ENCODE assay signal across 11 cellular contexts in genomic region chr7:90312745-90313144, GRCh38. TPM values are rescaled to one million over a fixed set of nuclear protein-coding genes. Genes with fewer than 3 reads are reported as not detected.
DNase-seq lines count a peak whose midpoint lies in the region; ATAC-seq and TF ChIP-seq lines count a peak whose summit lies in the region.
"Had no signal": no experiment of that assay in that cellular context is flagged by ENCODE, and none has a peak within 500 bp of the region (broad histone marks: within the 10 kb centered on the region; RNA-seq: fewer than 3 reads in every experiment).

No MANE protein-coding gene starts in this region.

- no peak overlapping the region for H3K27ac ChIP-seq in right lobe of liver
- H3K27ac ChIP-seq: neutrophil had no signal

- H3K27me3 ChIP-seq in right lobe of liver = no peaks in the 10 kb centered on the region

- ATAC-seq in right lobe of liver = peak in 1 of 4 donors; percentile 30
- ATAC-seq in HG03378 (IDR thresholded peaks at IDR 0.05; ENCODE audit: unreplicated experiment) = no peak

- 72% methylated on average over 2 of the region's 2 CpGs for WGBS in right lobe of liver (ENCODE audit: insufficient coverage, low coverage, low lambda C conversion rate, missing lambda C conversion rate)

- no peaks in the 10 kb centered on the region for H3K4me1 ChIP-seq in right lobe of liver

- in situ Hi-C loops in astrocyte of the cerebellum (cut with HindIII; ENCODE audit: low sequenced_read_pairs) = no loop called here

- TF ChIP-seq POLR2A in right lobe of liver (IDR thresholded peaks at IDR 0.05) = no peak

- TF ChIP-seq CTCF in astrocyte of the cerebellum (IDR thresholded peaks at IDR 0.05; ENCODE audit: low read depth, low read length, missing control alignments) = peak; percentile 21
- TF ChIP-seq CTCF in right lobe of liver (IDR thresholded peaks at IDR 0.05) = peak; percentile 21 to 35 (median 32)

- peaks cover 0 to 3% (median 0%) of the 10 kb centered on the region in 4 donors for H3K36me3 ChIP-seq in right lobe of liver
- H3K36me3 ChIP-seq: neutrophil had no signal

- DNase-seq in GM03348 (ENCODE audit: low spot score) (peak; percentile 21), Kasumi-1 (lab: John Stamatoyannopoulos, UW) (peak; percentile 6 to 31), astrocyte of the cerebellum (ENCODE audit: low read depth) (peak; percentile 5), right lobe of liver (no peak), NCI-H2107 (lab: John Stamatoyannopoulos, UW) (no peak), SKM-1 (lab: John Stamatoyannopoulos, UW; ENCODE audit: unreplicated experiment) (no peak), NCI-H526 treated with DMSO at 0.1 percent for 48 hours (lab: John Stamatoyannopoulos, UW) (no peak)
- DNase-seq: activated CD4-positive, alpha-beta T cell treated with anti-CD3 and anti-CD28 coated beads, Interleukin-2, amount 10 ng/mL, durations not matched to agents 7 days and 5 days; aorta had no signal

- intact Hi-C loops in right lobe of liver (cut with DNase I) = no loop called here

- no peaks in the 10 kb centered on the region for H3K9me3 ChIP-seq in right lobe of liver
- H3K9me3 ChIP-seq: neutrophil had no signal

- H3K4me3 ChIP-seq in astrocyte of the cerebellum (ENCODE audit: low read depth, low read length) = no peak overlapping the region
- no peak overlapping the region for H3K4me3 ChIP-seq in right lobe of liver

RNA-seq across cellular contexts. Expression of gene FAM237B, which starts 8.4 kb away (rescaled TPM):
- not detected for total RNA-seq in right lobe of liver
- total RNA-seq: activated CD4-positive, alpha-beta T cell treated with anti-CD3 and anti-CD28 coated beads, Interleukin-2, amount 10 ng/mL, durations not matched to agents 7 days and 5 days; aorta had no signal

RNA-seq across cellular contexts. Expression of gene GTPBP10, which starts 33.8 kb away (rescaled TPM):
- 10 to 100 TPM; 16.1 to 21.8 (median 18.7) TPM for total RNA-seq in right lobe of liver

Comparison
In these comparisons a context has a peak if more than half of its experiments do, and no peak if none do; other contexts are left out.
1. DNase-seq: peak in GM03348 (single experiment), Kasumi-1 (2 of 2) and astrocyte of the cerebellum (single experiment); none in right lobe of liver (0 of 3), NCI-H2107 (single experiment), SKM-1 (single experiment) and NCI-H526 treated with DMSO at 0.1 percent for 48 hours (single experiment).